Comparison of ENCODE assay signal across 23 cellular contexts in genomic region chr17:5741810-5742209, GRCh38.
"Had no signal": no experiment of that assay in that cellular context is flagged by ENCODE, and none has a peak within 500 bp of the region (broad histone marks: within the 10 kb centered on the region; RNA-seq: fewer than 3 reads in every experiment).

No MANE protein-coding gene starts in this region.

- H3K27ac Mint-ChIP-seq: dendritic cell treated with granulocyte-macrophage colony-stimulating factor and Interleukin-4, amounts not matched to agents 40 ng/mL and 50 ng/mL, for 4 days; effector memory CD8-positive, alpha-beta T cell; mesothelial cell of epicardium; naive B cell had no signal

- H3K27me3 ChIP-seq: colonic mucosa, gastrocnemius medialis had no signal

- H3K27ac ChIP-seq: colonic mucosa, esophagus squamous epithelium, gastrocnemius medialis, heart right ventricle, lower lobe of right lung had no signal

- H3K36me3 Mint-ChIP-seq: mesothelial cell of epicardium, naive B cell had no signal

- H3K4me1 Mint-ChIP-seq: mesothelial cell of epicardium, naive B cell had no signal

- H3K4me3 Mint-ChIP-seq: dendritic cell treated with granulocyte-macrophage colony-stimulating factor and Interleukin-4, amounts not matched to agents 40 ng/mL and 50 ng/mL, for 4 days; effector memory CD8-positive, alpha-beta T cell; mesothelial cell of epicardium had no signal

- ATAC-seq: effector memory CD8-positive, alpha-beta T cell; gastrocnemius medialis; heart right ventricle; left colon; left lobe of liver; left ventricle myocardium superior; lower lobe of right lung; mucosa of descending colon had no signal

- H3K36me3 ChIP-seq: colonic mucosa, esophagus squamous epithelium, gastrocnemius medialis, heart right ventricle, lower lobe of right lung had no signal

- H3K9me3 Mint-ChIP-seq: dendritic cell treated with granulocyte-macrophage colony-stimulating factor and Interleukin-4, amounts not matched to agents 40 ng/mL and 50 ng/mL, for 4 days; effector memory CD8-positive, alpha-beta T cell; mesothelial cell of epicardium had no signal

- H3K9me3 ChIP-seq: colonic mucosa, esophagus squamous epithelium, gastrocnemius medialis, heart right ventricle, lower lobe of right lung, mucosa of descending colon had no signal

- H3K4me1 ChIP-seq: colonic mucosa, esophagus squamous epithelium, gastrocnemius medialis, heart right ventricle, lower lobe of right lung had no signal

- DNase-seq: colonic mucosa; cortex of kidney; effector CD8-positive, alpha-beta T cell; effector memory CD8-positive, alpha-beta T cell; esophagus squamous epithelium; foreskin fibroblast; foreskin melanocyte; gastrocnemius medialis; glutamatergic neuron; head of caudate nucleus; heart right ventricle; hippocampal formation; kidney; kidney glomerular epithelial cell; left colon; left ventricle myocardium superior; lower lobe of right lung; mesenchymal stem cell; mucosa of descending colon; naive B cell had no signal

- H3K4me3 ChIP-seq: colonic mucosa, esophagus squamous epithelium, gastrocnemius medialis, heart right ventricle, lower lobe of right lung, mucosa of descending colon had no signal
